In genomic region chr11:44474702-44475101, GRCh38 we compare ENCODE assay signal across 33 cellular contexts.
"Had no signal": no experiment of that assay in that cellular context is flagged by ENCODE, and none has a peak within 500 bp of the region (broad histone marks: within the 10 kb centered on the region; RNA-seq: fewer than 3 reads in every experiment).

No MANE protein-coding gene starts in this region.

- FAIRE-seq: astrocyte, bronchial epithelial cell, frontal cortex had no signal

- H3K9me3 Mint-ChIP-seq: activated B cell treated with CpG ODN at 0.5 μM for 24 hours; activated CD8-positive, alpha-beta T cell treated with anti-CD3 and anti-CD28 coated beads for 36 hours; activated T-cell treated with anti-CD3 and anti-CD28 coated beads, Interleukin-2, amount 50 U/mL, for 4 hours; central memory CD8-positive, alpha-beta T cell; dendritic cell treated with granulocyte-macrophage colony-stimulating factor and Interleukin-4, amounts not matched to agents 40 ng/mL and 50 ng/mL, for 4 days; T-helper 2 cell treated with Interferon-gamma antibody and Interleukin-4, amounts not matched to agents 5 μg/mL and 100 μg/mL, for 36 hours had no signal

- H3K27me3 ChIP-seq: brain microvascular endothelial cell had no signal

- ATAC-seq: activated CD4-positive, CD25-positive, alpha-beta regulatory T cell treated with anti-CD3 and anti-CD28 coated beads, Interleukin-2, amount 50 U/mL, for 24 hours; activated CD8-positive, alpha-beta T cell treated with anti-CD3 and anti-CD28 coated beads for 36 hours; activated T-cell treated with anti-CD3 and anti-CD28 coated beads, Interleukin-2, amount 50 U/mL, for 4 hours; activated T-helper 17 cell treated with anti-CD3 and anti-CD28 coated beads, Interleukin-2, amount 50 U/mL, for 72 hours; esophagus mucosa; T-helper 17 cell had no signal

- H3K4me3 Mint-ChIP-seq: activated B cell treated with CpG ODN at 0.5 μM for 24 hours; activated CD8-positive, alpha-beta T cell treated with anti-CD3 and anti-CD28 coated beads for 36 hours; activated naive CD8-positive, alpha-beta T cell; activated T-cell treated with anti-CD3 and anti-CD28 coated beads, Interleukin-2, amount 50 U/mL, for 4 hours; activated T-helper 17 cell treated with anti-CD3 and anti-CD28 coated beads, Interleukin-2, amount 50 U/mL, for 72 hours; central memory CD8-positive, alpha-beta T cell; dendritic cell treated with granulocyte-macrophage colony-stimulating factor and Interleukin-4, amounts not matched to agents 40 ng/mL and 50 ng/mL, for 4 days; endodermal cell; T-helper 17 cell; T-helper 2 cell treated with Interferon-gamma antibody and Interleukin-4, amounts not matched to agents 5 μg/mL and 100 μg/mL, for 36 hours had no signal

- H3K4me1 Mint-ChIP-seq: activated B cell treated with CpG ODN at 0.5 μM for 24 hours; activated T-helper 17 cell treated with anti-CD3 and anti-CD28 coated beads, Interleukin-2, amount 50 U/mL, for 72 hours; central memory CD8-positive, alpha-beta T cell; T-helper 17 cell had no signal

- H3K4me3 ChIP-seq: coronary artery, dorsolateral prefrontal cortex, heart left ventricle had no signal

- H3K27ac ChIP-seq: brain microvascular endothelial cell, coronary artery, dorsolateral prefrontal cortex, WERI-Rb-1 had no signal

- H3K36me3 ChIP-seq: brain microvascular endothelial cell, heart left ventricle, WERI-Rb-1 had no signal

- H3K9me3 ChIP-seq: heart left ventricle had no signal

- H3K36me3 Mint-ChIP-seq: activated naive CD8-positive, alpha-beta T cell had no signal

- DNase-seq: activated B cell treated with CpG ODN at 0.5 μM for 24 hours; activated CD4-positive, alpha-beta T cell treated with anti-CD3 and anti-CD28 coated beads for 48 hours; activated CD4-positive, alpha-beta T cell treated with anti-CD3 and anti-CD28 coated beads, Interleukin-2, amount 50 U/mL, for 1 hour; activated CD4-positive, alpha-beta T cell treated with anti-CD3 and anti-CD28 coated beads, Interleukin-2, amount 50 U/mL, for 48 hours; activated CD8-positive, alpha-beta memory T cell treated with anti-CD3 and anti-CD28 coated beads for 24 hours; activated CD8-positive, alpha-beta T cell treated with anti-CD3 and anti-CD28 coated beads for 36 hours; activated effector memory CD4-positive, alpha-beta T cell treated with Interleukin-2 at 50 U/mL for 16 hours; activated gamma-delta T cell treated with Interleukin-2 at 50 U/mL for 16 hours; activated naive CD4-positive, alpha-beta T cell treated with anti-CD3 and anti-CD28 coated beads, Interleukin-2, amount 50 U/mL, for 16 hours; activated naive CD4-positive, alpha-beta T cell treated with Interleukin-2 at 50 U/mL for 16 hours; activated T-cell treated with anti-CD3 and anti-CD28 coated beads, Interleukin-2, amount 50 U/mL, for 4 hours; amniotic stem cell; anterior cingulate cortex; brain microvascular endothelial cell; dorsolateral prefrontal cortex; effector memory CD4-positive, alpha-beta T cell; endodermal cell; foreskin fibroblast; T-helper 17 cell; T1000; WERI-Rb-1 had no signal

- H3K27ac Mint-ChIP-seq: activated B cell treated with CpG ODN at 0.5 μM for 24 hours; activated CD8-positive, alpha-beta T cell treated with anti-CD3 and anti-CD28 coated beads for 36 hours; activated naive CD8-positive, alpha-beta T cell; activated T-helper 17 cell treated with anti-CD3 and anti-CD28 coated beads, Interleukin-2, amount 50 U/mL, for 72 hours; dendritic cell treated with granulocyte-macrophage colony-stimulating factor and Interleukin-4, amounts not matched to agents 40 ng/mL and 50 ng/mL, for 4 days; endodermal cell; T-helper 17 cell; T-helper 2 cell treated with Interferon-gamma antibody and Interleukin-4, amounts not matched to agents 5 μg/mL and 100 μg/mL, for 36 hours had no signal
